ENCODE assay signal across 38 cellular contexts in genomic region chr19:7856277-7856581, GRCh38. TPM values are rescaled to one million over a fixed set of nuclear protein-coding genes. Genes with fewer than 3 reads are reported as not detected.
"Had no signal": no experiment of that assay in that cellular context is flagged by ENCODE, and none has a peak within 500 bp of the region (broad histone marks: within the 10 kb centered on the region; RNA-seq: fewer than 3 reads in every experiment).

No MANE protein-coding gene starts in this region.

- H3K36me3 ChIP-seq: MG63, Peyer's patch, SJSA1 had no signal

- DNase-seq: activated B cell treated with CpG ODN at 0.5 μM for 24 hours; activated CD4-positive, alpha-beta T cell treated with anti-CD3 and anti-CD28 coated beads for 1 hour; activated CD4-positive, alpha-beta T cell treated with anti-CD3 and anti-CD28 coated beads for 48 hours; activated CD4-positive, alpha-beta T cell treated with anti-CD3 and anti-CD28 coated beads, Interleukin-2, amount 50 U/mL, for 4 hours; activated CD8-positive, alpha-beta T cell treated with anti-CD3 and anti-CD28 coated beads for 36 hours; activated effector memory CD4-positive, alpha-beta T cell treated with anti-CD3 and anti-CD28 coated beads, Interleukin-2, amount 50 U/mL, for 16 hours; activated naive CD4-positive, alpha-beta T cell treated with Interleukin-2 at 50 U/mL for 16 hours; activated T-cell treated with anti-CD3 and anti-CD28 coated beads, Interleukin-2, amount 50 U/mL, for 1 hour; activated T-cell treated with anti-CD3 and anti-CD28 coated beads, Interleukin-2, amount 50 U/mL, for 72 hours; anterior cingulate cortex; caudate nucleus; cerebellar nuclear complex; Kasumi-1; MG63; NCI-H1048; NCI-H1105 treated with DMSO at 0.1 percent for 48 hours; NCI-H1436; NCI-H1694; NCI-H1930; NCI-H2081 treated with DMSO at 0.1 percent for 48 hours; NCI-H446; NCI-H510A treated with DMSO at 0.1 percent for 48 hours; NCI-H526 treated with DMSO at 0.1 percent for 48 hours; PC-3; RPMI8226; SHP77 treated with DMSO at 0.1 percent for 48 hours; SW 1271; T-helper 1 cell; T-helper 2 cell; T-helper 9 cell had no signal

- H3K4me1 ChIP-seq: SJSA1 had no signal

- H3K4me3 ChIP-seq: MG63, Peyer's patch, SJSA1 had no signal

- H3K27me3 ChIP-seq: MG63, Peyer's patch, SJSA1 had no signal

- H3K9me3 ChIP-seq: MG63, Peyer's patch, SJSA1 had no signal

- H3K27ac ChIP-seq: Peyer's patch, SJSA1, VCaP had no signal

- ATAC-seq: activated CD8-positive, alpha-beta T cell treated with anti-CD3 and anti-CD28 coated beads for 36 hours; activated naive CD4-positive, alpha-beta T cell treated with anti-CD3 and anti-CD28 coated beads, Interleukin-2, amount 50 U/mL, for 72 hours; activated T-cell treated with anti-CD3 and anti-CD28 coated beads, Interleukin-2, amount 50 U/mL, for 72 hours; activated T-helper 17 cell treated with anti-CD3 and anti-CD28 coated beads, Interleukin-2, amount 50 U/mL, for 72 hours; PC-3; SK-N-SH treated with all-trans-retinoic acid at 6 μM for 48 hours had no signal

RNA-seq across cellular contexts. Expression of gene PRR36, which starts 18.0 kb away (rescaled TPM):
- total RNA-seq: activated B cell treated with CpG ODN at 0.5 μM for 24 hours, bronchial epithelial cell, Peyer's patch, SJSA1 had no signal

RNA-seq across cellular contexts. Expression of gene LRRC8E, which starts 32.1 kb away (rescaled TPM):
- total RNA-seq: activated B cell treated with CpG ODN at 0.5 μM for 24 hours; activated CD8-positive, alpha-beta memory T cell treated with anti-CD3 and anti-CD28 coated beads for 36 hours; activated CD8-positive, alpha-beta T cell treated with anti-CD3 and anti-CD28 coated beads for 36 hours; activated naive CD4-positive, alpha-beta T cell treated with anti-CD3 and anti-CD28 coated beads, Interleukin-2, amount 50 U/mL, for 72 hours; activated T-cell treated with anti-CD3 and anti-CD28 coated beads, Interleukin-2, amount 50 U/mL, for 72 hours; activated T-helper 17 cell treated with anti-CD3 and anti-CD28 coated beads, Interleukin-2, amount 50 U/mL, for 72 hours had no signal

RNA-seq across cellular contexts. Expression of gene TGFBR3L, which starts 58.4 kb away (rescaled TPM):
- total RNA-seq: activated B cell treated with CpG ODN at 0.5 μM for 24 hours, Peyer's patch, SJSA1 had no signal
